ENCODE assay signal across 8 cellular contexts in the genomic region with DNA sequence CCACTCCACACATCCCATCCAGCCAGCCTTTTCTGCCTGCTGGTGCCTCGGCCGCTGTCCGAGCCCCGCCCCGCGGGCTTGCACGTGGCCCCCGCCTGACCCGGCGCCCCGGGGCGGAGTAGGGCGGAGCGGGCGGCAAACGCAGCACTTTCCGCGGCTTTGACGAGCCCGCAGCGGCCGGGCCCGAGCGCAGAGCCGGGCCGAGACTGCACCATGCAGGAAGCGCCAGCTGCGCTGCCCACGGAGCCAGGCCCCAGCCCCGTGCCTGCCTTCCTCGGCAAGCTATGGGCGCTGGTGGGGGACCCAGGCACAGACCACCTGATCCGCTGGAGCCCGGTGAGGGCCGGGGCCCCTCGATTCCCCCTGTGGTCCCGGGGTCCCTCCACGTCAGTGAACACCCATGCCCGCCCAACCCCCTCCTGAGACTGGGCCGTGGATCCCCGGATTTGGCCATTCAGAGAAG. TPM values are rescaled to one million over a fixed set of nuclear protein-coding genes. Genes with fewer than 3 reads are reported as not detected.
DNase-seq lines count a peak whose midpoint lies in the region; ATAC-seq and TF ChIP-seq lines count a peak whose summit lies in the region.

A gene with protein sequence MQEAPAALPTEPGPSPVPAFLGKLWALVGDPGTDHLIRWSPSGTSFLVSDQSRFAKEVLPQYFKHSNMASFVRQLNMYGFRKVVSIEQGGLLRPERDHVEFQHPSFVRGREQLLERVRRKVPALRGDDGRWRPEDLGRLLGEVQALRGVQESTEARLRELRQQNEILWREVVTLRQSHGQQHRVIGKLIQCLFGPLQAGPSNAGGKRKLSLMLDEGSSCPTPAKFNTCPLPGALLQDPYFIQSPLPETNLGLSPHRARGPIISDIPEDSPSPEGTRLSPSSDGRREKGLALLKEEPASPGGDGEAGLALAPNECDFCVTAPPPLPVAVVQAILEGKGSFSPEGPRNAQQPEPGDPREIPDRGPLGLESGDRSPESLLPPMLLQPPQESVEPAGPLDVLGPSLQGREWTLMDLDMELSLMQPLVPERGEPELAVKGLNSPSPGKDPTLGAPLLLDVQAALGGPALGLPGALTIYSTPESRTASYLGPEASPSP (plus strand): TSS at position 147 of the 463 bp plus-strand sequence. CDS start 67 bp downstream, at position 214.

- no peak for ATAC-seq in central memory CD8-positive, alpha-beta T cell (replicated peaks; ENCODE audit: extremely low read depth, poor library complexity, severe bottlenecking)
- no peak for ATAC-seq in GM21825 (IDR thresholded peaks at IDR 0.05; ENCODE audit: unreplicated experiment)
- ATAC-seq in GM18868 (IDR thresholded peaks at IDR 0.05; ENCODE audit: unreplicated experiment), result no peak
- no peak for ATAC-seq in GM18519 (IDR thresholded peaks at IDR 0.05; ENCODE audit: low FRiP score, unreplicated experiment)

- no peaks in the 10 kb centered on the region for H3K9me3 ChIP-seq in liver (ENCODE audit: control insufficient read depth in 4 of 4, low read length in 3 of 4)

- TF ChIP-seq EP300 in Ishikawa (IDR thresholded peaks at IDR 0.05; ENCODE audit: borderline replicate concordance), result 0 out of 2 replicates have a peak, but pooled peaks have one; percentile 11

- H3K4me1 ChIP-seq in liver (ENCODE audit: control insufficient read depth in 4 of 4, insufficient read depth in 4 of 4, low read length in 3 of 4), result peaks cover 28 to 44% (median 34%) of the 10 kb centered on the region in 4 donors

- H3K9me3 Mint-ChIP-seq in central memory CD8-positive, alpha-beta T cell, result no peaks in the 10 kb centered on the region

- DNase-seq in CD1c-positive myeloid dendritic cell (ENCODE audit: extremely low spot score) (peak; percentile 72), superior temporal gyrus (ENCODE audit: extremely low spot score) (peak; percentile 64)
- DNase-seq in central memory CD8-positive, alpha-beta T cell (ENCODE audit: low spot score in 2 of 2), result no peak

- TF ChIP-seq CTCF in liver (IDR thresholded peaks at IDR 0.05; ENCODE audit: low read depth, low read length, missing input control), result no peak

- H3K4me3 Mint-ChIP-seq in central memory CD8-positive, alpha-beta T cell, result peak within 1 kb of the TSS; percentile 57

- H3K27me3 Mint-ChIP-seq in central memory CD8-positive, alpha-beta T cell, result peaks cover 55% of the 10 kb centered on the region

- no peaks in the 10 kb centered on the region for H3K27me3 ChIP-seq in liver (ENCODE audit: control insufficient read depth in 4 of 4, insufficient read depth in 4 of 4, low read length in 3 of 4)

- H3K27ac ChIP-seq in liver (ENCODE audit: low read depth in 1 of 2, low read length in 2 of 2), result no peak within 1 kb of the TSS

- TF ChIP-seq RAD21 in Ishikawa (IDR thresholded peaks at IDR 0.05; ENCODE audit: low read depth) (no peak), liver (IDR thresholded peaks at IDR 0.05) (no peak)

- H3K36me3 Mint-ChIP-seq in central memory CD8-positive, alpha-beta T cell (ENCODE audit: insufficient read depth), result peaks cover 16% of the 10 kb centered on the region

- no peak within 1 kb of the TSS for H3K27ac Mint-ChIP-seq in central memory CD8-positive, alpha-beta T cell (ENCODE audit: low read depth)

- peaks cover 0 to 2% (median 0%) of the 10 kb centered on the region in 4 donors for H3K36me3 ChIP-seq in liver (ENCODE audit: control insufficient read depth in 4 of 4, insufficient read depth in 3 of 4, low read depth in 1 of 4, low read length in 3 of 4)

- H3K9ac ChIP-seq in liver (ENCODE audit: low read depth in 1 of 2, low read length in 2 of 2), result no peak within 1 kb of the TSS

- peak within 1 kb of the TSS in 2 of 3 donors; percentile 16 to 39 for H3K4me3 ChIP-seq in liver (ENCODE audit: low read depth in 1 of 3, low read length in 3 of 3)

- WGBS in liver, result 1% methylated on average over 41 of the region's 41 CpGs

- peaks cover 9% of the 10 kb centered on the region for H3K4me1 Mint-ChIP-seq in central memory CD8-positive, alpha-beta T cell

TF ChIP-seq in Ishikawa, 13 proteins besides CTCF, POLR2A, EP300 and RAD21:
- TF ChIP-seq, protein P1, sequence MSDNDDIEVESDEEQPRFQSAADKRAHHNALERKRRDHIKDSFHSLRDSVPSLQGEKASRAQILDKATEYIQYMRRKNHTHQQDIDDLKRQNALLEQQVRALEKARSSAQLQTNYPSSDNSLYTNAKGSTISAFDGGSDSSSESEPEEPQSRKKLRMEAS (IDR thresholded peaks at IDR 0.05), result peak; percentile 88
- TF ChIP-seq FOXM1 (IDR thresholded peaks at IDR 0.05; ENCODE audit: borderline replicate concordance, low read depth) (no peak), TCF12 (IDR thresholded peaks at IDR 0.05; ENCODE audit: low read depth) (0 out of 2 replicates have a peak, but pooled peaks have one; percentile 24)
- TF ChIP-seq, protein P2, sequence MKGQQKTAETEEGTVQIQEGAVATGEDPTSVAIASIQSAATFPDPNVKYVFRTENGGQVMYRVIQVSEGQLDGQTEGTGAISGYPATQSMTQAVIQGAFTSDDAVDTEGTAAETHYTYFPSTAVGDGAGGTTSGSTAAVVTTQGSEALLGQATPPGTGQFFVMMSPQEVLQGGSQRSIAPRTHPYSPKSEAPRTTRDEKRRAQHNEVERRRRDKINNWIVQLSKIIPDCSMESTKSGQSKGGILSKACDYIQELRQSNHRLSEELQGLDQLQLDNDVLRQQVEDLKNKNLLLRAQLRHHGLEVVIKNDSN (IDR thresholded peaks at IDR 0.05), result peak; percentile 82
TF ChIP-seq in Ishikawa: peak in this region for 3.

TF ChIP-seq in liver, 16 proteins besides CTCF, POLR2A, EP300 and RAD21:
- TF ChIP-seq HNF4A (conservative IDR thresholded peaks at IDR 0.05) (no peak), NR2F2 (IDR thresholded peaks at IDR 0.05) (no peak), TAF1 (conservative IDR thresholded peaks at IDR 0.05) (no peak), YY1 (IDR thresholded peaks at IDR 0.05) (no peak), EGR1 (IDR thresholded peaks at IDR 0.05; ENCODE audit: low read depth in 2 of 2) (no peak), RXRA (IDR thresholded peaks at IDR 0.05) (no peak), HNF4G (IDR thresholded peaks at IDR 0.05) (no peak), FOXA1 (IDR thresholded peaks at IDR 0.05) (no peak), JUND (IDR thresholded peaks at IDR 0.05) (no peak), FOXA2 (IDR thresholded peaks at IDR 0.05) (no peak), SP1 (IDR thresholded peaks at IDR 0.05) (no peak), GABPA (IDR thresholded peaks at IDR 0.05 in 1 of 2, conservative IDR thresholded peaks at IDR 0.05 in 1 of 2) (no peak)
- TF ChIP-seq, protein P3, sequence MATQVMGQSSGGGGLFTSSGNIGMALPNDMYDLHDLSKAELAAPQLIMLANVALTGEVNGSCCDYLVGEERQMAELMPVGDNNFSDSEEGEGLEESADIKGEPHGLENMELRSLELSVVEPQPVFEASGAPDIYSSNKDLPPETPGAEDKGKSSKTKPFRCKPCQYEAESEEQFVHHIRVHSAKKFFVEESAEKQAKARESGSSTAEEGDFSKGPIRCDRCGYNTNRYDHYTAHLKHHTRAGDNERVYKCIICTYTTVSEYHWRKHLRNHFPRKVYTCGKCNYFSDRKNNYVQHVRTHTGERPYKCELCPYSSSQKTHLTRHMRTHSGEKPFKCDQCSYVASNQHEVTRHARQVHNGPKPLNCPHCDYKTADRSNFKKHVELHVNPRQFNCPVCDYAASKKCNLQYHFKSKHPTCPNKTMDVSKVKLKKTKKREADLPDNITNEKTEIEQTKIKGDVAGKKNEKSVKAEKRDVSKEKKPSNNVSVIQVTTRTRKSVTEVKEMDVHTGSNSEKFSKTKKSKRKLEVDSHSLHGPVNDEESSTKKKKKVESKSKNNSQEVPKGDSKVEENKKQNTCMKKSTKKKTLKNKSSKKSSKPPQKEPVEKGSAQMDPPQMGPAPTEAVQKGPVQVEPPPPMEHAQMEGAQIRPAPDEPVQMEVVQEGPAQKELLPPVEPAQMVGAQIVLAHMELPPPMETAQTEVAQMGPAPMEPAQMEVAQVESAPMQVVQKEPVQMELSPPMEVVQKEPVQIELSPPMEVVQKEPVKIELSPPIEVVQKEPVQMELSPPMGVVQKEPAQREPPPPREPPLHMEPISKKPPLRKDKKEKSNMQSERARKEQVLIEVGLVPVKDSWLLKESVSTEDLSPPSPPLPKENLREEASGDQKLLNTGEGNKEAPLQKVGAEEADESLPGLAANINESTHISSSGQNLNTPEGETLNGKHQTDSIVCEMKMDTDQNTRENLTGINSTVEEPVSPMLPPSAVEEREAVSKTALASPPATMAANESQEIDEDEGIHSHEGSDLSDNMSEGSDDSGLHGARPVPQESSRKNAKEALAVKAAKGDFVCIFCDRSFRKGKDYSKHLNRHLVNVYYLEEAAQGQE (IDR thresholded peaks at IDR 0.05), result no peak
- TF ChIP-seq, protein P4, sequence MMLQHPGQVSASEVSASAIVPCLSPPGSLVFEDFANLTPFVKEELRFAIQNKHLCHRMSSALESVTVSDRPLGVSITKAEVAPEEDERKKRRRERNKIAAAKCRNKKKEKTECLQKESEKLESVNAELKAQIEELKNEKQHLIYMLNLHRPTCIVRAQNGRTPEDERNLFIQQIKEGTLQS (IDR thresholded peaks at IDR 0.05), result no peak
- TF ChIP-seq, protein P1 (IDR thresholded peaks at IDR 0.05), result no peak
- TF ChIP-seq, protein P5, sequence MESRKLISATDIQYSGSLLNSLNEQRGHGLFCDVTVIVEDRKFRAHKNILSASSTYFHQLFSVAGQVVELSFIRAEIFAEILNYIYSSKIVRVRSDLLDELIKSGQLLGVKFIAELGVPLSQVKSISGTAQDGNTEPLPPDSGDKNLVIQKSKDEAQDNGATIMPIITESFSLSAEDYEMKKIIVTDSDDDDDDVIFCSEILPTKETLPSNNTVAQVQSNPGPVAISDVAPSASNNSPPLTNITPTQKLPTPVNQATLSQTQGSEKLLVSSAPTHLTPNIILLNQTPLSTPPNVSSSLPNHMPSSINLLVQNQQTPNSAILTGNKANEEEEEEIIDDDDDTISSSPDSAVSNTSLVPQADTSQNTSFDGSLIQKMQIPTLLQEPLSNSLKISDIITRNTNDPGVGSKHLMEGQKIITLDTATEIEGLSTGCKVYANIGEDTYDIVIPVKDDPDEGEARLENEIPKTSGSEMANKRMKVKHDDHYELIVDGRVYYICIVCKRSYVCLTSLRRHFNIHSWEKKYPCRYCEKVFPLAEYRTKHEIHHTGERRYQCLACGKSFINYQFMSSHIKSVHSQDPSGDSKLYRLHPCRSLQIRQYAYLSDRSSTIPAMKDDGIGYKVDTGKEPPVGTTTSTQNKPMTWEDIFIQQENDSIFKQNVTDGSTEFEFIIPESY (IDR thresholded peaks at IDR 0.05), result no peak

RNA-seq across cellular contexts. Expression of the gene that starts here (rescaled TPM):
- 1 to 10 TPM in 1 of 2 donors, under 1 TPM in 1; 0.42 to 5.1 TPM for total RNA-seq in liver
- 1 to 10 TPM; 3.8 to 4.9 TPM for polyA plus RNA-seq in liver

Comparison
In these comparisons a context has a peak if more than half of its experiments do, and no peak if none do; other contexts are left out.
1. DNase-seq: peak in CD1c-positive myeloid dendritic cell (single experiment) and superior temporal gyrus (single experiment); none in central memory CD8-positive, alpha-beta T cell (0 of 2).